Comparison of ENCODE assay signal across 35 cellular contexts in genomic region chr6:113445201-113445600, GRCh38.
"Had no signal": no experiment of that assay in that cellular context is flagged by ENCODE, and none has a peak within 500 bp of the region (broad histone marks: within the 10 kb centered on the region; RNA-seq: fewer than 3 reads in every experiment).

No MANE protein-coding gene starts in this region.

- H3K27me3 ChIP-seq: MG63 had no signal

- H3K9me3 ChIP-seq: MG63 had no signal

- H3K9ac ChIP-seq: KMS-11 had no signal

- DNase-seq: Karpas-422, Kasumi-1, KG1, MG63, MM.1S, MV-4-11, NCI-H1048, NCI-H1092, NCI-H1092 treated with DMSO at 0.1 percent for 48 hours, NCI-H1105, NCI-H1105 treated with DMSO at 0.1 percent for 48 hours, NCI-H1417, NCI-H1417 treated with DMSO at 0.1 percent for 48 hours, NCI-H1436, NCI-H1436 treated with DMSO at 0.1 percent for 48 hours, NCI-H146, NCI-H1694, NCI-H1694 treated with DMSO at 0.1 percent for 48 hours, NCI-H187, NCI-H187 treated with DMSO at 0.1 percent for 48 hours, NCI-H1930, NCI-H2029, NCI-H2029 treated with DMSO at 0.1 percent for 48 hours, NCI-H2081, NCI-H2081 treated with DMSO at 0.1 percent for 48 hours, NCI-H2171, NCI-H2171 treated with DMSO at 0.1 percent for 48 hours, NCI-H2227 treated with DMSO at 0.1 percent for 48 hours, NCI-H226, NCI-H345, NCI-H446, NCI-H446 treated with DMSO at 0.1 percent for 48 hours, NCI-H510A, NCI-H510A treated with DMSO at 0.1 percent for 48 hours had no signal

- H3K4me2 ChIP-seq: KMS-11 had no signal

- H3K4me3 ChIP-seq: MG63 had no signal

- H3K36me3 ChIP-seq: MG63 had no signal

- H3K27ac ChIP-seq: KMS-11 had no signal
